Comparison of ENCODE assay signal across 8 cellular contexts in the genomic region with DNA sequence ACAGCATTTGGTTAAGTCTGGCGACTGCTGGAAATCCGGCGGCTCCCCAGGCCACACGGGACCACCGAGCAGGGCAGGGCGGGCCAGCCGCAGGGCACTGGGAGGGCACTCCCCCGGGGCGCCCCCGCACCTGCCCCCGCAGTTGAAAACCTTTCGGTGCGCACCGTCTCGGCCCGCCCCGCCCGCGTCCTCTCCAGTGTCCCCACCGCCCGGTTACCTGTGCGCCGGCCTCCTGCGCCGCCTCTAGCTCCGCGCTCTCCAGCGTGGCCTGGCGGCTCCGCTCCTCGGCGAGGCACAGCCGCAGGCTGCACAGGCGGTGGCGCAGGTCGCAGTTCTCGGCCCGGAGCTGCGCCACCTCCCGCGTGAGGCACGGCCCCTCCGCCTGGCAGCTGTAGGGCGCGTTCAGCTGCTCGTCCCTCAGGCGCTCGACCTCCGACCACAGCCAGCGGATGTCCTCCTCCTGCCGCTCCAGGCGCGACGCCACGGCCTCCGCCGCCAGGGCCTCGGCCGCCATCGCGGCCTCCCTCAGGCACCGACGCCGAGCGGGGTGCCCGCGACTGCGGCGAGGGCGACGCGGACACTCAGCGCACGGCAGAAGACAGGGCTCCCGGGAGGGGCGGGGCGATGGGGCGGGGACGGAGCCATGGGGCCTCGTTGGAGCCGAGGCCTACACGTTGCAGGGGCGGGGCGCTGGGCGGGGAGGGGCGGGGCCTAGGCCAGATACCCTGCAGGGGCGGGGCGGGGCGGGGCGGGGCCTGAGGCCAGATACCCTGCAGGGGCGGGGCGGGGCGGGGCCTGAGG. TPM values are rescaled to one million over a fixed set of nuclear protein-coding genes. Genes with fewer than 3 reads are reported as not detected.
DNase-seq lines count a peak whose midpoint lies in the region; ATAC-seq and TF ChIP-seq lines count a peak whose summit lies in the region.

Gene TARS3 (minus strand): TSS at position 600 of the 801 bp plus-strand sequence. CDS start 86 bp downstream, at position 514.

- peak within 1 kb of the TSS; percentile 5; the same call in 1 of the 2 replicates for H3K27ac ChIP-seq in DOHH2 (ENCODE audit: low read depth, low read length)

- no peaks in the 10 kb centered on the region for H3K9me3 ChIP-seq in DOHH2 (ENCODE audit: control insufficient read depth, insufficient read depth, low read length)

- no peaks in the 10 kb centered on the region for H4K20me1 ChIP-seq in DOHH2 (ENCODE audit: control insufficient read depth, insufficient read depth, low read depth, low read length)

- peak within 1 kb of the TSS; percentile 81 for H3K4me3 ChIP-seq in DOHH2 (ENCODE audit: low read length)

- in situ Hi-C loops in KBM-7 (cut with MboI; ENCODE audit: low pct_unique_long_range_greater_than_20kb, low sequenced_read_pairs), result no loop called here

- H3K36me3 ChIP-seq in DOHH2 (ENCODE audit: control insufficient read depth, low read length), result peaks cover 27% of the 10 kb centered on the region

- H3K4me1 Mint-ChIP-seq in natural killer cell treated with Interleukin-12 subunit alpha and Interleukin-12 subunit beta and Interleukin-15 and Interleukin-18, amount 100 ng/mL, for 72 hours (ENCODE audit: low read depth in 2 of 2), result peaks cover 11% of the 10 kb centered on the region in 2 donors

- no peaks in the 10 kb centered on the region for H3K9me2 ChIP-seq in DOHH2 (replicated peaks; ENCODE audit: control insufficient read depth, low read length)

- peak; percentile 85 for ATAC-seq in GM21723 (IDR thresholded peaks at IDR 0.05; ENCODE audit: unreplicated experiment)
- ATAC-seq in natural killer cell treated with Interleukin-12 subunit alpha and Interleukin-12 subunit beta and Interleukin-15 and Interleukin-18, amount 100 ng/mL, for 72 hours, result peak; percentile 95 to 97
- ATAC-seq in stimulated activated naive CD8-positive, alpha-beta T cell treated with anti-CD3 and anti-CD28 coated beads, Interleukin-15, Interleukin-2, amounts not matched to agents 100 U/mL and 50 U/mL, for 24 hours, result peak; percentile 92

- TF ChIP-seq CTCF in DOHH2 (IDR thresholded peaks at IDR 0.05; ENCODE audit: low read depth, low read length, poor library complexity, severe bottlenecking), result peak; percentile 40

- H3K4me2 ChIP-seq in DOHH2 (ENCODE audit: low read length), result peak within 1 kb of the TSS; percentile 70

- peak; percentile 87 for DNase-seq in KBM-7
- peak; percentile 88 for DNase-seq in RPMI7951 (ENCODE audit: low read depth)
- DNase-seq in activated T-helper 1 cell treated with anti-CD3 and anti-CD28 coated beads, Interleukin-2, amount 50 U/mL, for 16 hours (ENCODE audit: low read depth in 1 of 2, low spot score in 1 of 2), result peak; percentile 91 to 92
- peak; percentile 71 for DNase-seq in fibroblast of peridontal ligament (ENCODE audit: extremely low read depth)
- DNase-seq in natural killer cell treated with Interleukin-12 subunit alpha and Interleukin-12 subunit beta and Interleukin-15 and Interleukin-18, amount 100 ng/mL, for 72 hours (ENCODE audit: low spot score), result peak; percentile 88
- DNase-seq in stimulated activated naive CD8-positive, alpha-beta T cell treated with anti-CD3 and anti-CD28 coated beads, Interleukin-15, Interleukin-2, amounts not matched to agents 100 U/mL and 50 U/mL, for 24 hours, result peak; percentile 96

- H3K27me3 ChIP-seq in DOHH2 (ENCODE audit: control insufficient read depth, low read length), result no peaks in the 10 kb centered on the region

- peak within 1 kb of the TSS; percentile 84 for H3K4me3 Mint-ChIP-seq in natural killer cell treated with Interleukin-12 subunit alpha and Interleukin-12 subunit beta and Interleukin-15 and Interleukin-18, amount 100 ng/mL, for 72 hours

- peaks cover 22% of the 10 kb centered on the region for H3K36me3 Mint-ChIP-seq in natural killer cell treated with Interleukin-12 subunit alpha and Interleukin-12 subunit beta and Interleukin-15 and Interleukin-18, amount 100 ng/mL, for 72 hours

- no peaks in the 10 kb centered on the region for H3K79me2 ChIP-seq in DOHH2 (ENCODE audit: control insufficient read depth, low read length)

- H3K27me3 Mint-ChIP-seq in natural killer cell treated with Interleukin-12 subunit alpha and Interleukin-12 subunit beta and Interleukin-15 and Interleukin-18, amount 100 ng/mL, for 72 hours, result no peaks in the 10 kb centered on the region

- peak within 1 kb of the TSS; percentile 39 to 78 for H3K27ac Mint-ChIP-seq in natural killer cell treated with Interleukin-12 subunit alpha and Interleukin-12 subunit beta and Interleukin-15 and Interleukin-18, amount 100 ng/mL, for 72 hours

- H3K9me3 Mint-ChIP-seq in natural killer cell treated with Interleukin-12 subunit alpha and Interleukin-12 subunit beta and Interleukin-15 and Interleukin-18, amount 100 ng/mL, for 72 hours, result no peaks in the 10 kb centered on the region

- H3F3A ChIP-seq in DOHH2 (ENCODE audit: control insufficient read depth, insufficient read depth), result peaks cover 9% of the 10 kb centered on the region

- H3K4me1 ChIP-seq in DOHH2 (ENCODE audit: control insufficient read depth, low read length), result peaks cover 15% of the 10 kb centered on the region

RNA-seq across cellular contexts. Expression of gene TARS3, which starts in this region (rescaled TPM):
- total RNA-seq in RPMI7951 (2014; rRNA removed; shearing (Covaris generic)), result 10.7 and 12.1 TPM in 2 replicates
- 10 to 100 TPM in 1 of 2 donors, 1 to 10 TPM in 1; 9.1 to 15.8 TPM for total RNA-seq in natural killer cell treated with Interleukin-12 subunit alpha and Interleukin-12 subunit beta and Interleukin-15 and Interleukin-18, amount 100 ng/mL, for 72 hours

Comparison
In these comparisons a context has a peak if more than half of its experiments do, and no peak if none do; other contexts are left out.
1. Peak in every context shown above with its lines: DNase-seq, ATAC-seq, H3K4me3 ChIP-seq and H3K27ac ChIP-seq.